ENCODE assay signal across 8 cellular contexts in genomic region chr20:47220161-47220582, GRCh38.
DNase-seq lines count a peak whose midpoint lies in the region; ATAC-seq and TF ChIP-seq lines count a peak whose summit lies in the region.

No MANE protein-coding gene starts in this region.

- no peak overlapping the region for H3K4me3 ChIP-seq in fibroblast of villous mesenchyme (ENCODE audit: low read depth, low read length)

- no peak for ATAC-seq in GM19455 (IDR thresholded peaks at IDR 0.05; ENCODE audit: unreplicated experiment)
- ATAC-seq in HG02678 (IDR thresholded peaks at IDR 0.05; ENCODE audit: unreplicated experiment): no peak

- TF ChIP-seq CTCF in fibroblast of villous mesenchyme (IDR thresholded peaks at IDR 0.05; ENCODE audit: insufficient read depth, low read depth, low read length): peak; percentile 70

- peak; percentile 19 for DNase-seq in NCI-H2196 (lab: John Stamatoyannopoulos, UW; ENCODE audit: unreplicated experiment)
- DNase-seq in NCI-H2196 treated with DMSO at 0.1 percent for 48 hours (lab: John Stamatoyannopoulos, UW; ENCODE audit: unreplicated experiment): no peak
- DNase-seq in NCI-H146 (lab: John Stamatoyannopoulos, UW): peak; percentile 54
- DNase-seq in activated T-cell treated with anti-CD3 and anti-CD28 coated beads for 1 hour (ENCODE audit: low read depth): peak; percentile 36
- DNase-seq in fibroblast of villous mesenchyme (ENCODE audit: low read depth): peak; percentile 22
- DNase-seq in stimulated activated CD4-positive, alpha-beta T cell treated with anti-CD3 and anti-CD28 coated beads, Interleukin-2, amount 100 ng/mL, for 48 hours: peak; percentile 59 to 63
